ENCODE assay signal across 1 cellular context in the genomic region with DNA sequence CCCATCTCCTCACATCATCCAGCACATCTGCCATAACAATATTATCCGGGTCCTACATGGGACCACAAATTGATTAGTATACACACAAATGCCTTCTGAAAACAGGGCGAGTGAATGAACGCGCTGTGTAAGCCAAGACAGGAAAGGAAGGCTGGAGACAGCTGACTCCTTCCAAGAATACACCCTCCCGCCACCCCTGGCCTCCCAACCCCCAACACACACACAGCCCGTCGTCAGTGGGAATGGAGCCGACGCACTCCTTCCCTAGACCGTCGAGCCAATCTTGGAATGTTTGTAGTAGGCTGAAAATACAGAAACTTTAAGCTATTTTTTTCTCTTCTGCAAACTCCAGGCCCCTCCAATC.
TF ChIP-seq lines count a peak whose summit lies in the region.

No MANE protein-coding gene starts in this region.

TF ChIP-seq in GM23338, 12 proteins besides CTCF, POLR2A, EP300 and RAD21 (continued from another document):
- TF ChIP-seq, protein P1, sequence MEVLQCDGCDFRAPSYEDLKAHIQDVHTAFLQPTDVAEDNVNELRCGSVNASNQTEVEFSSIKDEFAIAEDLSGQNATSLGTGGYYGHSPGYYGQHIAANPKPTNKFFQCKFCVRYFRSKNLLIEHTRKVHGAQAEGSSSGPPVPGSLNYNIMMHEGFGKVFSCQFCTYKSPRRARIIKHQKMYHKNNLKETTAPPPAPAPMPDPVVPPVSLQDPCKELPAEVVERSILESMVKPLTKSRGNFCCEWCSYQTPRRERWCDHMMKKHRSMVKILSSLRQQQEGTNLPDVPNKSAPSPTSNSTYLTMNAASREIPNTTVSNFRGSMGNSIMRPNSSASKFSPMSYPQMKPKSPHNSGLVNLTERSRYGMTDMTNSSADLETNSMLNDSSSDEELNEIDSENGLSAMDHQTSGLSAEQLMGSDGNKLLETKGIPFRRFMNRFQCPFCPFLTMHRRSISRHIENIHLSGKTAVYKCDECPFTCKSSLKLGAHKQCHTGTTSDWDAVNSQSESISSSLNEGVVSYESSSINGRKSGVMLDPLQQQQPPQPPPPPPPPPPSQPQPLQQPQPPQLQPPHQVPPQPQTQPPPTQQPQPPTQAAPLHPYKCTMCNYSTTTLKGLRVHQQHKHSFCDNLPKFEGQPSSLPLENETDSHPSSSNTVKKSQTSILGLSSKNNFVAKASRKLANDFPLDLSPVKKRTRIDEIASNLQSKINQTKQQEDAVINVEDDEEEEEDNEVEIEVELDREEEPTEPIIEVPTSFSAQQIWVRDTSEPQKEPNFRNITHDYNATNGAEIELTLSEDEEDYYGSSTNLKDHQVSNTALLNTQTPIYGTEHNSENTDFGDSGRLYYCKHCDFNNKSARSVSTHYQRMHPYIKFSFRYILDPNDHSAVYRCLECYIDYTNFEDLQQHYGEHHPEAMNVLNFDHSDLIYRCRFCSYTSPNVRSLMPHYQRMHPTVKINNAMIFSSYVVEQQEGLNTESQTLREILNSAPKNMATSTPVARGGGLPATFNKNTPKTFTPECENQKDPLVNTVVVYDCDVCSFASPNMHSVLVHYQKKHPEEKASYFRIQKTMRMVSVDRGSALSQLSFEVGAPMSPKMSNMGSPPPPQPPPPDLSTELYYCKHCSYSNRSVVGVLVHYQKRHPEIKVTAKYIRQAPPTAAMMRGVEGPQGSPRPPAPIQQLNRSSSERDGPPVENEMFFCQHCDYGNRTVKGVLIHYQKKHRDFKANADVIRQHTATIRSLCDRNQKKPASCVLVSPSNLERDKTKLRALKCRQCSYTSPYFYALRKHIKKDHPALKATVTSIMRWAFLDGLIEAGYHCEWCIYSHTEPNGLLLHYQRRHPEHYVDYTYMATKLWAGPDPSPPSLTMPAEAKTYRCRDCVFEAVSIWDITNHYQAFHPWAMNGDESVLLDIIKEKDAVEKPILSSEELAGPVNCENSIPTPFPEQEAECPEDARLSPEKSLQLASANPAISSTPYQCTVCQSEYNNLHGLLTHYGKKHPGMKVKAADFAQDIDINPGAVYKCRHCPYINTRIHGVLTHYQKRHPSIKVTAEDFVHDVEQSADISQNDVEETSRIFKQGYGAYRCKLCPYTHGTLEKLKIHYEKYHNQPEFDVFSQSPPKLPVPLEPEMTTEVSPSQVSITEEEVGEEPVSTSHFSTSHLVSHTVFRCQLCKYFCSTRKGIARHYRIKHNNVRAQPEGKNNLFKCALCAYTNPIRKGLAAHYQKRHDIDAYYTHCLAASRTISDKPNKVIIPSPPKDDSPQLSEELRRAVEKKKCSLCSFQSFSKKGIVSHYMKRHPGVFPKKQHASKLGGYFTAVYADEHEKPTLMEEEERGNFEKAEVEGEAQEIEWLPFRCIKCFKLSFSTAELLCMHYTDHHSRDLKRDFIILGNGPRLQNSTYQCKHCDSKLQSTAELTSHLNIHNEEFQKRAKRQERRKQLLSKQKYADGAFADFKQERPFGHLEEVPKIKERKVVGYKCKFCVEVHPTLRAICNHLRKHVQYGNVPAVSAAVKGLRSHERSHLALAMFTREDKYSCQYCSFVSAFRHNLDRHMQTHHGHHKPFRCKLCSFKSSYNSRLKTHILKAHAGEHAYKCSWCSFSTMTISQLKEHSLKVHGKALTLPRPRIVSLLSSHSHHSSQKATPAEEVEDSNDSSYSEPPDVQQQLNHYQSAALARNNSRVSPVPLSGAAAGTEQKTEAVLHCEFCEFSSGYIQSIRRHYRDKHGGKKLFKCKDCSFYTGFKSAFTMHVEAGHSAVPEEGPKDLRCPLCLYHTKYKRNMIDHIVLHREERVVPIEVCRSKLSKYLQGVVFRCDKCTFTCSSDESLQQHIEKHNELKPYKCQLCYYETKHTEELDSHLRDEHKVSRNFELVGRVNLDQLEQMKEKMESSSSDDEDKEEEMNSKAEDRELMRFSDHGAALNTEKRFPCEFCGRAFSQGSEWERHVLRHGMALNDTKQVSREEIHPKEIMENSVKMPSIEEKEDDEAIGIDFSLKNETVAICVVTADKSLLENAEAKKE (CRISPR knock-in tag; IDR thresholded peaks at IDR 0.05), result no peak
- no peak for TF ChIP-seq ZNF114 (CRISPR knock-in tag; IDR thresholded peaks at IDR 0.05)
- TF ChIP-seq STAT1 (IDR thresholded peaks at IDR 0.05; ENCODE audit: unreplicated experiment), result no peak
